Comparison of ENCODE assay signal across 8 cellular contexts in genomic region chr12:122062832-122063690, GRCh38. TPM values are rescaled to one million over a fixed set of nuclear protein-coding genes. Genes with fewer than 3 reads are reported as not detected.
DNase-seq lines count a peak whose midpoint lies in the region; ATAC-seq and TF ChIP-seq lines count a peak whose summit lies in the region.

No MANE protein-coding gene starts in this region.

- no peak for TF ChIP-seq CTCF in 22Rv1 (IDR thresholded peaks at IDR 0.05)
- TF ChIP-seq CTCF in HL-60 (IDR thresholded peaks at IDR 0.05; ENCODE audit: insufficient read depth, low read length): no peak
- TF ChIP-seq CTCF in fibroblast of lung (conservative IDR thresholded peaks at IDR 0.05 in 1 of 2, IDR thresholded peaks at IDR 0.05 in 1 of 2; ENCODE audit: low read depth in 1 of 2, low read length in 2 of 2): no peak
- TF ChIP-seq CTCF in neural progenitor cell (IDR thresholded peaks at IDR 0.05): no peak

- H2AFZ ChIP-seq in fibroblast of lung (ENCODE audit: low read length): peak overlapping the region; percentile 53
- H2AFZ ChIP-seq in neural progenitor cell (replicated peaks): no peak overlapping the region

- H3K36me3 Mint-ChIP-seq in neural progenitor cell: peaks cover 15% of the 10 kb centered on the region

- DNase-seq in HL-60 (ENCODE audit: low read depth in 1 of 2, low spot score in 1 of 2) (peak; percentile 38 to 78), SK-N-MC (ENCODE audit: low read depth, low spot score) (no peak), fibroblast of lung (ENCODE audit: low read depth in 2 of 2) (peak; percentile 61 to 92), neural progenitor cell (ENCODE audit: low spot score) (no peak), NCI-H345 treated with DMSO at 0.1 percent for 48 hours (lab: John Stamatoyannopoulos, UW; ENCODE audit: unreplicated experiment) (no peak)
- no peak for DNase-seq in stimulated activated naive CD8-positive, alpha-beta T cell treated with anti-CD3 and anti-CD28 coated beads, Interleukin-15, Interleukin-2, amounts not matched to agents 100 U/mL and 50 U/mL, for 24 hours
- DNase-seq in stimulated activated CD4-positive, alpha-beta T cell treated with anti-CD3 and anti-CD28 coated beads, Interleukin-12 subunit alpha, Interleukin-12 subunit beta, amount 100 ng/mL, for 4 hours: no peak

- peaks cover 5% of the 10 kb centered on the region for H3K27me3 Mint-ChIP-seq in neural progenitor cell (ENCODE audit: insufficient read depth, low read depth)

- no peaks in the 10 kb centered on the region for H3K9me3 Mint-ChIP-seq in neural progenitor cell

- peak overlapping the region; percentile 21 for H3K9ac ChIP-seq in SK-N-MC (ENCODE audit: insufficient read length)
- H3K9ac ChIP-seq in fibroblast of lung (ENCODE audit: insufficient read depth, low read length): peak overlapping the region; percentile 20
- H3K9ac ChIP-seq in neural progenitor cell: no peak overlapping the region

- H3F3A ChIP-seq in neural progenitor cell (ENCODE audit: low read depth): peaks cover 27% of the 10 kb centered on the region

- H3K9me3 ChIP-seq in SK-N-MC (ENCODE audit: low read depth, low read length) (no peaks in the 10 kb centered on the region), fibroblast of lung (ENCODE audit: control insufficient read depth, insufficient read depth, low read depth, low read length) (no peaks in the 10 kb centered on the region), neural progenitor cell (ENCODE audit: low read depth) (no peaks in the 10 kb centered on the region)

- H4K20me1 ChIP-seq in fibroblast of lung (ENCODE audit: control insufficient read depth, extremely low read depth, insufficient read depth, low read length): no peaks in the 10 kb centered on the region
- H4K20me1 ChIP-seq in neural progenitor cell (ENCODE audit: low read depth): peaks cover 27% of the 10 kb centered on the region

- H3K27ac ChIP-seq in 22Rv1 (peak overlapping the region; percentile 99), HL-60 (replicated peaks) (no peak overlapping the region), SK-N-MC (peak overlapping the region; percentile 75), fibroblast of lung (ENCODE audit: insufficient read depth, low read length) (peak overlapping the region; percentile 81), neural progenitor cell (no peak overlapping the region)

- H3K79me2 ChIP-seq in fibroblast of lung (ENCODE audit: control insufficient read depth, insufficient read depth, low read length) (no peaks in the 10 kb centered on the region), neural progenitor cell (ENCODE audit: low read depth) (no peaks in the 10 kb centered on the region)

- peak overlapping the region; percentile 82 for H3K4me3 Mint-ChIP-seq in neural progenitor cell

- no peak overlapping the region for H3K4me3 ChIP-seq in HL-60 (replicated peaks; ENCODE audit: insufficient read depth, low read length)
- no peak overlapping the region for H3K4me3 ChIP-seq in SK-N-MC
- H3K4me3 ChIP-seq in fibroblast of lung (replicated peaks in 1 of 4; ENCODE audit: control extremely low read depth in 1 of 4, insufficient read depth in 1 of 4, low read depth in 3 of 4, low read length in 4 of 4): peak overlapping the region in 1 of 4 experiments; percentile 23
- H3K4me3 ChIP-seq in neural progenitor cell: no peak overlapping the region

- no peak for ATAC-seq in stimulated activated naive CD8-positive, alpha-beta T cell treated with anti-CD3 and anti-CD28 coated beads, Interleukin-15, Interleukin-2, amounts not matched to agents 100 U/mL and 50 U/mL, for 24 hours

- peak overlapping the region; percentile 17 for H3K27ac Mint-ChIP-seq in neural progenitor cell

- H3K4me1 Mint-ChIP-seq in neural progenitor cell: peaks cover 36% of the 10 kb centered on the region

- H3K27me3 ChIP-seq in HL-60 (ENCODE audit: insufficient read depth, poor library complexity, severe bottlenecking) (no peaks in the 10 kb centered on the region), fibroblast of lung (ENCODE audit: control insufficient read depth, insufficient read depth, low read length) (no peaks in the 10 kb centered on the region), neural progenitor cell (no peaks in the 10 kb centered on the region)

- H3K36me3 ChIP-seq in SK-N-MC (ENCODE audit: insufficient read depth, low read length) (peaks cover 29% of the 10 kb centered on the region), fibroblast of lung (ENCODE audit: control insufficient read depth, insufficient read depth, low read length) (peaks cover 3% of the 10 kb centered on the region), neural progenitor cell (no peaks in the 10 kb centered on the region)

- H3K4me1 ChIP-seq in fibroblast of lung (ENCODE audit: control insufficient read depth, extremely low read depth, insufficient read depth, low read length) (peaks cover 31% of the 10 kb centered on the region), neural progenitor cell (peaks cover 13% of the 10 kb centered on the region)

- H3K4me2 ChIP-seq in fibroblast of lung (ENCODE audit: extremely low read depth, insufficient read depth, low read length) (peak overlapping the region; percentile 61), neural progenitor cell (no peak overlapping the region)

RNA-seq across cellular contexts. Expression of gene MLXIP, which starts 15.5 kb away (rescaled TPM):
- 12.6 and 17.0 TPM in 2 replicates for total RNA-seq in fibroblast of lung
- 6.6 and 10.1 TPM in 2 replicates for polyA plus RNA-seq in fibroblast of lung
- polyA plus RNA-seq in fibroblast of lung (2012): 16.8 and 17.2 TPM in 2 replicates
- 32.6 and 47.8 TPM in 2 replicates for polyA minus RNA-seq in fibroblast of lung (ENCODE audit: low replicate concordance)
- total RNA-seq in neural progenitor cell (ENCODE audit: low replicate concordance): 1.9 and 4.3 TPM in 2 replicates

RNA-seq across cellular contexts. Expression of gene BCL7A, which starts 41.4 kb away (rescaled TPM):
- 4.9 and 7.4 TPM in 2 replicates for total RNA-seq in fibroblast of lung
- polyA plus RNA-seq in fibroblast of lung: 3.8 and 8.0 TPM in 2 replicates
- 3.8 and 6.5 TPM in 2 replicates for polyA plus RNA-seq in fibroblast of lung (2012)
- polyA minus RNA-seq in fibroblast of lung (ENCODE audit: low replicate concordance): 7.7 and 7.8 TPM in 2 replicates
- total RNA-seq in neural progenitor cell (ENCODE audit: low replicate concordance): 22.1 and 41.3 TPM in 2 replicates

Comparison
In these comparisons a context has a peak if more than half of its experiments do, and no peak if none do; other contexts are left out.
1. H3K27ac ChIP-seq: peak in 22Rv1 (single experiment), SK-N-MC (single experiment) and fibroblast of lung (single experiment); none in HL-60 (single experiment) and neural progenitor cell (single experiment).
2. DNase-seq: peak in HL-60 (2 of 2) and fibroblast of lung (2 of 2); none in SK-N-MC (single experiment), neural progenitor cell (single experiment), stimulated activated naive CD8-positive, alpha-beta T cell treated with anti-CD3 and anti-CD28 coated beads, Interleukin-15, Interleukin-2, amounts not matched to agents 100 U/mL and 50 U/mL, for 24 hours (single experiment), stimulated activated CD4-positive, alpha-beta T cell treated with anti-CD3 and anti-CD28 coated beads, Interleukin-12 subunit alpha, Interleukin-12 subunit beta, amount 100 ng/mL, for 4 hours (single experiment) and NCI-H345 treated with DMSO at 0.1 percent for 48 hours (single experiment).